Comparison of ENCODE assay signal across 22 cellular contexts in the genomic region with DNA sequence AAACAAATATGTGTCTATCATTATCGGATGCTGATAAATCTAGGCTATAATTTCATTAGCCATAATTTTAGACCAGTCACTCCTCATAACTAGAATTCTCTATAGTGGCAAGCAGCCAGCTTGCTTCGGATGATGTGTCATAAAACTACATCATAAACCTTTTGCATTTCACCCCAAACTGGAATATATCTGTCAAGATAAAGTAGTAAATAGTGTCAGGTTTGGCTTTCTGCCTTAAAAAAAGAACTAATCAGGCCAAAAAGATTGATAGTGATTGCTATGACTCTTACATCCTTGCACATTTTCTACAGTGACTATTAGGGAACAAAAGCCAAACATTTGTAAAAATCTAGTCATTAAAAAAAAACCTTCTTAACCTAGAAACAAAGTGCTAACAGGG. TPM values are rescaled to one million over a fixed set of nuclear protein-coding genes. Genes with fewer than 3 reads are reported as not detected.
"Had no signal": no experiment of that assay in that cellular context is flagged by ENCODE, and none has a peak within 500 bp of the region (broad histone marks: within the 10 kb centered on the region; RNA-seq: fewer than 3 reads in every experiment).

No MANE protein-coding gene starts in this region.

- H3K4me3 Mint-ChIP-seq: activated CD8-positive, alpha-beta T cell treated with anti-CD3 and anti-CD28 coated beads for 36 hours; activated naive CD8-positive, alpha-beta T cell; dendritic cell treated with granulocyte-macrophage colony-stimulating factor and Interleukin-4, amounts not matched to agents 40 ng/mL and 50 ng/mL, for 4 days; natural killer cell treated with Interleukin-12 subunit alpha and Interleukin-12 subunit beta and Interleukin-15 and Interleukin-18, amount 100 ng/mL, for 72 hours; WTC11 had no signal

- H3K36me3 ChIP-seq: suprapubic skin, upper lobe of left lung had no signal

- H3K9me3 ChIP-seq: suprapubic skin, upper lobe of left lung had no signal

- H3K4me1 ChIP-seq: suprapubic skin, upper lobe of left lung had no signal

- H3K27me3 ChIP-seq: suprapubic skin, upper lobe of left lung had no signal

- H3K27ac Mint-ChIP-seq: activated CD8-positive, alpha-beta T cell treated with anti-CD3 and anti-CD28 coated beads for 36 hours; activated naive CD8-positive, alpha-beta T cell; dendritic cell treated with granulocyte-macrophage colony-stimulating factor and Interleukin-4, amounts not matched to agents 40 ng/mL and 50 ng/mL, for 4 days; natural killer cell treated with Interleukin-12 subunit alpha and Interleukin-12 subunit beta and Interleukin-15 and Interleukin-18, amount 100 ng/mL, for 72 hours; WTC11 had no signal

- H3K27ac ChIP-seq: skin epidermis, suprapubic skin, upper lobe of left lung had no signal

- H3K27me3 Mint-ChIP-seq: activated CD8-positive, alpha-beta T cell treated with anti-CD3 and anti-CD28 coated beads for 36 hours; activated naive CD8-positive, alpha-beta T cell; dendritic cell treated with granulocyte-macrophage colony-stimulating factor and Interleukin-4, amounts not matched to agents 40 ng/mL and 50 ng/mL, for 4 days had no signal

- H3K36me3 Mint-ChIP-seq: activated naive CD8-positive, alpha-beta T cell; natural killer cell treated with Interleukin-12 subunit alpha and Interleukin-12 subunit beta and Interleukin-15 and Interleukin-18, amount 100 ng/mL, for 72 hours; WTC11 had no signal

- ATAC-seq: activated CD8-positive, alpha-beta T cell treated with anti-CD3 and anti-CD28 coated beads for 36 hours; left ventricle myocardium superior; natural killer cell treated with Interleukin-12 subunit alpha and Interleukin-12 subunit beta and Interleukin-15 and Interleukin-18, amount 100 ng/mL, for 72 hours; stimulated activated naive CD8-positive, alpha-beta T cell treated with anti-CD3 and anti-CD28 coated beads, Interleukin-15, Interleukin-2, amounts not matched to agents 100 U/mL and 50 U/mL, for 24 hours; WTC11 had no signal

- H3K9me3 Mint-ChIP-seq: activated CD8-positive, alpha-beta T cell treated with anti-CD3 and anti-CD28 coated beads for 36 hours; dendritic cell treated with granulocyte-macrophage colony-stimulating factor and Interleukin-4, amounts not matched to agents 40 ng/mL and 50 ng/mL, for 4 days; natural killer cell treated with Interleukin-12 subunit alpha and Interleukin-12 subunit beta and Interleukin-15 and Interleukin-18, amount 100 ng/mL, for 72 hours had no signal

- H3K4me1 Mint-ChIP-seq: WTC11 had no signal

- DNase-seq: activated CD4-positive, alpha-beta T cell treated with anti-CD3 and anti-CD28 coated beads for 4 hours; activated CD8-positive, alpha-beta T cell treated with anti-CD3 and anti-CD28 coated beads for 36 hours; activated gamma-delta T cell; activated T-cell treated with anti-CD3 and anti-CD28 coated beads, Interleukin-2, amount 50 U/mL, for 48 hours; amygdala; hypothalamus; left ventricle myocardium superior; nucleus accumbens; stimulated activated naive CD8-positive, alpha-beta T cell treated with anti-CD3 and anti-CD28 coated beads, Interleukin-15, Interleukin-2, amounts not matched to agents 100 U/mL and 50 U/mL, for 24 hours; SW 1271; upper lobe of left lung had no signal

- H3K4me3 ChIP-seq: skin epidermis, suprapubic skin, upper lobe of left lung had no signal

RNA-seq across cellular contexts. Expression of a gene that starts 51.0 kb away (rescaled TPM):
- total RNA-seq: activated CD8-positive, alpha-beta T cell treated with anti-CD3 and anti-CD28 coated beads for 36 hours; epithelial cell of proximal tubule; kidney epithelial cell; left ventricle myocardium superior; mesenteric fat pad; natural killer cell treated with Interleukin-12 subunit alpha and Interleukin-12 subunit beta and Interleukin-15 and Interleukin-18, amount 100 ng/mL, for 72 hours; posterior vena cava; suprapubic skin; T-helper 2 cell treated with Interferon-gamma antibody and Interleukin-4, amounts not matched to agents 100 ng/mL and 5 ng/mL, for 36 hours; upper lobe of left lung had no signal
